Comparison of ENCODE assay signal across 8 cellular contexts in the genomic region with DNA sequence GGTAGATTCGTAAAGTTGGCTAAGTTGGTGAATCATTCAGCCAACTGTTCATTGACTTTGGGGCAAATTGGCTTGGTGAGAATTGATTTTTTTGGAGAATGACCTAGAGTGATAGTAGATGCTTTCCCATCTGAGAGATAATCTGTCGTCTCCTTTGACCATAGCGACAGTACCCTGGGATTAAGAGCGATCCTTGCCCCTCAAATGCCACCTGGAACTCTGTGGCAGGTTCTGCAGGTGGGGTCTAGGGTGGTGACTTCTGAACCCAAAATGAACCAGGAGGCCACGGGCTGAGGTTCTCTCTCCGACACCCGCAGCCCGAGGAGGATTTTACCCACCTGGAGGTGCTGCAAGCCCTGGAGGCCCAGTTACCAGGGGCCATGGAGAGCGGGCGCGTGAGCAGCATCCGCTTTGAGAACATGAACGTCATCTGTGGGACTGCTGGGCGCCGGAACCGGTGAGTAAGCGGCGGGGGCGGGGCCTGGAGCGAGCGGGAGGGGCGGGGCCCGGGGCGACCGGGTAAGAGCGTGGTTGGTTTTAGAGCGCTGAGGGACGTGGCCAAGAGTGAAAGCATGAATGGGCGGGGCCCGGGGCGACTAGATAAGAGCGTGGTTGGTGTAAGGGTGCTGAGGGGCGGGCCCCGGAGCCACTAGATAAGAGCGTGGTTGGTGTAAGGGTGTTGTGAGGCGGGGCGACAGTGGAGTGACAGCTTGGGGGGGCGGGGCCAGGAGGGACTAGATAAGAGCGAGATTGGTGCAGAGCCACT. TPM values are rescaled to one million over a fixed set of nuclear protein-coding genes. Genes with fewer than 3 reads are reported as not detected.
DNase-seq lines count a peak whose midpoint lies in the region; ATAC-seq, FAIRE-seq and TF ChIP-seq lines count a peak whose summit lies in the region.

No MANE protein-coding gene starts in this region.

- no peak overlapping the region for H3K9ac ChIP-seq in GM12878 (ENCODE audit: control insufficient read depth, insufficient read depth, low read length)

- POLR2A ChIA-PET in GM12878 (lab: Charles Lee): no interaction called here

- CTCF ChIA-PET in GM12878 (lab: Yijun Ruan, JAX): no interaction called here

- no peak for TF ChIP-seq RAD21 in GM12878 (IDR thresholded peaks at IDR 0.05; ENCODE audit: insufficient read depth, low read depth, low read length)

- H2AFZ ChIP-seq in GM12878 (ENCODE audit: control insufficient read depth, low read depth, low read length): no peak overlapping the region

- H3K4me3 ChIP-seq in GM12878: no peak overlapping the region
- peak overlapping the region in 2 of 4 donors; percentile 31 for H3K4me3 ChIP-seq in sigmoid colon

- H3K36me3 ChIP-seq in GM12878 (ENCODE audit: control insufficient read depth in 2 of 2, insufficient read depth in 2 of 2, low read length in 1 of 2): no peaks in the 10 kb centered on the region
- no peaks in the 10 kb centered on the region for H3K36me3 ChIP-seq in sigmoid colon

- no peak for TF ChIP-seq CTCF in GM12878 (IDR thresholded peaks at IDR 0.05 in 2 of 3, conservative IDR thresholded peaks at IDR 0.05 in 1 of 3; ENCODE audit: control insufficient read depth in 2 of 3, extremely low read depth in 1 of 3, insufficient read depth in 1 of 3, low read depth in 3 of 3, low read length in 3 of 3)
- no peak for TF ChIP-seq CTCF in sigmoid colon (IDR thresholded peaks at IDR 0.05)

- no peak for FAIRE-seq in GM12878 (lab: Jason Lieb, UNC)

- intact Hi-C loops in GM12878 (cut with micrococcal nuclease; ENCODE audit: unreplicated experiment): no loop called here
- intact Hi-C loops in sigmoid colon (cut with DNase I): no loop called here

- BruUV-seq in GM12878 (replicated peaks; lab: Mats Ljungman, UMichigan): no TSS peak

- H3K4me1 ChIP-seq in GM12878 (ENCODE audit: control insufficient read depth, insufficient read depth, low read length) (no peaks in the 10 kb centered on the region), sigmoid colon (peaks cover 0 to 19% (median 16%) of the 10 kb centered on the region in 4 donors)

- H3K27me3 ChIP-seq in GM12878 (replicated peaks in 1 of 2; ENCODE audit: control insufficient read depth in 2 of 2, insufficient read depth in 2 of 2, low read length in 1 of 2): no peaks in the 10 kb centered on the region
- peaks cover 18 to 96% (median 73%) of the 10 kb centered on the region in 3 donors for H3K27me3 ChIP-seq in sigmoid colon

- H3K9me3 ChIP-seq in GM12878 (replicated peaks; ENCODE audit: control insufficient read depth, insufficient read depth, low read length) (no peaks in the 10 kb centered on the region; the same call in 2 of the 3 replicates), sigmoid colon (peaks cover 0 to 12% (median 3%) of the 10 kb centered on the region in 4 donors)

- DNase-seq in NCI-H1092 (lab: John Stamatoyannopoulos, UW) (peak; percentile 96), UCSD-AML1 (lab: John Stamatoyannopoulos, UW; ENCODE audit: unreplicated experiment) (peak; percentile 87), GM12878 (ENCODE audit: low read depth, low spot score) (peak; percentile 5), hippocampal formation (lab: John Stamatoyannopoulos, UW) (peak; percentile 98), sigmoid colon (peak; percentile 90)

- TF ChIP-seq EP300 in GM12878 (IDR thresholded peaks at IDR 0.05; ENCODE audit: borderline replicate concordance in 1 of 2, control insufficient read depth in 1 of 2, low read depth in 2 of 2, low read length in 2 of 2) (no peak), sigmoid colon (IDR thresholded peaks at IDR 0.05) (no peak)

- 7% methylated on average over 22 of the region's 39 CpGs for WGBS in GM12878 (ENCODE audit: insufficient coverage, insufficient replicate concordance, low lambda C conversion rate, missing lambda C conversion rate)
- WGBS in sigmoid colon, 2 donors: 6 to 12% methylated on average over 39 of the region's 39 CpGs

- RAD21 ChIA-PET in GM12878 (lab: Charles Lee; ENCODE audit: unreplicated experiment): no interaction called here

- in situ Hi-C loops in GM12878 (cut with MboI): no loop called here

- no peaks in the 10 kb centered on the region for H3K79me2 ChIP-seq in GM12878 (ENCODE audit: control insufficient read depth, insufficient read depth, low read length)

- TF ChIP-seq POLR2A in GM12878 (IDR thresholded peaks at IDR 0.05; ENCODE audit: low read depth, low read length): peak; percentile 65; the same call in 1 of the 2 replicates
- TF ChIP-seq POLR2A in sigmoid colon (IDR thresholded peaks at IDR 0.05): no peak

- H3K4me2 ChIP-seq in GM12878 (ENCODE audit: control insufficient read depth, insufficient read depth): peak overlapping the region; percentile 25; the same call in 1 of the 2 replicates

- no peaks in the 10 kb centered on the region for H4K20me1 ChIP-seq in GM12878 (ENCODE audit: control insufficient read depth, insufficient read depth)

- ATAC-seq in GM18520 (IDR thresholded peaks at IDR 0.05; ENCODE audit: unreplicated experiment) (peak; percentile 74), GM12878 (peak; percentile 98), HG03039 (IDR thresholded peaks at IDR 0.05; ENCODE audit: unreplicated experiment) (no peak), GM19452 (IDR thresholded peaks at IDR 0.05; ENCODE audit: unreplicated experiment) (no peak)

- no peak overlapping the region for H3K27ac ChIP-seq in GM12878 (ENCODE audit: control insufficient read depth, insufficient read depth)
- H3K27ac ChIP-seq in sigmoid colon: no peak overlapping the region

- SMC1A ChIA-PET in GM12878 (lab: Charles Lee; ENCODE audit: uncharacterized antibody, unreplicated experiment): no interaction called here

TF ChIP-seq in GM12878, 131 proteins besides CTCF, POLR2A, EP300 and RAD21:
- TF ChIP-seq BHLHE40 (IDR thresholded peaks at IDR 0.05; ENCODE audit: borderline replicate concordance in 1 of 2, low read depth in 2 of 2, low read length in 1 of 2) (peak in 1 of 2 experiments; percentile 41; a peak in 1 of 4 replicates), SMAD5 (IDR thresholded peaks at IDR 0.05; ENCODE audit: low read depth) (no peak)
- TF ChIP-seq, protein P1, sequence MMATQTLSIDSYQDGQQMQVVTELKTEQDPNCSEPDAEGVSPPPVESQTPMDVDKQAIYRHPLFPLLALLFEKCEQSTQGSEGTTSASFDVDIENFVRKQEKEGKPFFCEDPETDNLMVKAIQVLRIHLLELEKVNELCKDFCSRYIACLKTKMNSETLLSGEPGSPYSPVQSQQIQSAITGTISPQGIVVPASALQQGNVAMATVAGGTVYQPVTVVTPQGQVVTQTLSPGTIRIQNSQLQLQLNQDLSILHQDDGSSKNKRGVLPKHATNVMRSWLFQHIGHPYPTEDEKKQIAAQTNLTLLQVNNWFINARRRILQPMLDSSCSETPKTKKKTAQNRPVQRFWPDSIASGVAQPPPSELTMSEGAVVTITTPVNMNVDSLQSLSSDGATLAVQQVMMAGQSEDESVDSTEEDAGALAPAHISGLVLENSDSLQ (IDR thresholded peaks at IDR 0.05): peak; percentile 96
- TF ChIP-seq, protein P2, sequence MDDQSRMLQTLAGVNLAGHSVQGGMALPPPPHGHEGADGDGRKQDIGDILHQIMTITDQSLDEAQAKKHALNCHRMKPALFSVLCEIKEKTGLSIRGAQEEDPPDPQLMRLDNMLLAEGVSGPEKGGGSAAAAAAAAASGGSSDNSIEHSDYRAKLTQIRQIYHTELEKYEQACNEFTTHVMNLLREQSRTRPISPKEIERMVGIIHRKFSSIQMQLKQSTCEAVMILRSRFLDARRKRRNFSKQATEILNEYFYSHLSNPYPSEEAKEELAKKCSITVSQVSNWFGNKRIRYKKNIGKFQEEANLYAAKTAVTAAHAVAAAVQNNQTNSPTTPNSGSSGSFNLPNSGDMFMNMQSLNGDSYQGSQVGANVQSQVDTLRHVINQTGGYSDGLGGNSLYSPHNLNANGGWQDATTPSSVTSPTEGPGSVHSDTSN (IDR thresholded peaks at IDR 0.05; ENCODE audit: insufficient replicate concordance, low read depth, low read length): peak; percentile 80

RNA-seq across cellular contexts. Expression of a gene that starts 8.6 kb away (rescaled TPM):
- not detected in 2 replicates for total RNA-seq in GM12878 (2013; cell fraction: nucleolus; rRNA removed)
- total RNA-seq in GM12878 (2014; rRNA removed) (not detected in 2 replicates), GM12878 (2014; rRNA removed; fragmentation: Illumina TruSeq; extraction: Trizol) (not detected in 2 replicates), GM12878 (2021) (0.69 TPM in 1 of 2 replicates, not detected in the other), sigmoid colon (not detected)
- polyA plus RNA-seq in GM12878 (2011; ENCODE audit: low read depth): not detected
- polyA plus RNA-seq in GM12878 (2011; rRNA removed) (0.36 TPM in 1 of 2 replicates, not detected in the other), GM12878 (2014; fragmentation: Illumina TruSeq; extraction: Trizol) (not detected in 2 replicates), GM12878 (2014; fragmentation: Nextera tagmentation; extraction: Ambion mirVana) (not detected), GM12878 (2014; rRNA removed) (not detected in 2 replicates), GM12878 (2016; fragmentation: Nextera tagmentation; extraction: Ambion mirVana) (not detected), sigmoid colon (not detected)
- 0.55 and 0.59 TPM in 2 replicates for polyA plus RNA-seq in GM12878 (2011; cell fraction: cytosol; rRNA removed)
- 0.75 and 1.1 TPM in 2 replicates for polyA plus RNA-seq in GM12878 (2011; cell fraction: nucleus; rRNA removed)
- 0.60 TPM in 1 of 2 replicates, not detected in the other for polyA plus RNA-seq in GM12878 (2012)
- not detected in 2 replicates for polyA minus RNA-seq in GM12878 (2011; rRNA and poly(A)+ RNA removed)
- polyA minus RNA-seq in GM12878 (2011; cell fraction: cytosol; rRNA and poly(A)+ RNA removed): not detected in 2 replicates
- polyA minus RNA-seq in GM12878 (2011; cell fraction: nucleus; rRNA and poly(A)+ RNA removed): not detected in 2 replicates

RNA-seq across cellular contexts. Expression of a gene that starts 18.2 kb away (rescaled TPM):
- not detected in 2 replicates for total RNA-seq in GM12878 (2013; cell fraction: nucleolus; rRNA removed)
- not detected in 2 replicates for total RNA-seq in GM12878 (2014; rRNA removed)
- not detected in 2 replicates for total RNA-seq in GM12878 (2014; rRNA removed; fragmentation: Illumina TruSeq; extraction: Trizol)
- not detected in 2 replicates for total RNA-seq in GM12878 (2021)
- not detected for polyA plus RNA-seq in GM12878 (2011; ENCODE audit: low read depth)
- 0.03 and 0.05 TPM in 2 replicates for polyA plus RNA-seq in GM12878 (2011; rRNA removed)
- polyA plus RNA-seq in GM12878 (2011; cell fraction: cytosol; rRNA removed): 0.15 and 0.24 TPM in 2 replicates
- 0.49 and 0.66 TPM in 2 replicates for polyA plus RNA-seq in GM12878 (2011; cell fraction: nucleus; rRNA removed)
- polyA plus RNA-seq in GM12878 (2012): not detected in 2 replicates
- polyA plus RNA-seq in GM12878 (2014; fragmentation: Illumina TruSeq; extraction: Trizol): not detected in 2 replicates
- polyA plus RNA-seq in GM12878 (2014; fragmentation: Nextera tagmentation; extraction: Ambion mirVana): not detected
- polyA plus RNA-seq in GM12878 (2014; rRNA removed): 0.18 TPM in 1 of 2 replicates, not detected in the other
- polyA plus RNA-seq in GM12878 (2016; fragmentation: Nextera tagmentation; extraction: Ambion mirVana): not detected
- 0.10 and 0.15 TPM in 2 replicates for polyA minus RNA-seq in GM12878 (2011; rRNA and poly(A)+ RNA removed)
- not detected in 2 replicates for polyA minus RNA-seq in GM12878 (2011; cell fraction: cytosol; rRNA and poly(A)+ RNA removed)
- 0.29 TPM in 1 of 2 replicates, not detected in the other for polyA minus RNA-seq in GM12878 (2011; cell fraction: nucleus; rRNA and poly(A)+ RNA removed)
- total RNA-seq in sigmoid colon: under 1 TPM; 0.28 to 0.66 (median 0.38) TPM
- polyA plus RNA-seq in sigmoid colon: under 1 TPM in 2 of 3 donors, not detected in 1; under 0.01 to 0.38 TPM

Comparison
In these comparisons a context has a peak if more than half of its experiments do, and no peak if none do; other contexts are left out.
1. ATAC-seq: peak in GM18520 (single experiment) and GM12878 (single experiment); none in HG03039 (single experiment) and GM19452 (single experiment).
2. DNase-seq: peak in every context shown above with its lines; median percentile 98 in hippocampal formation; 96 in NCI-H1092; 90 in sigmoid colon; 87 in UCSD-AML1; 5 in GM12878.